Comparison of ENCODE assay signal across 19 cellular contexts in the genomic region with DNA sequence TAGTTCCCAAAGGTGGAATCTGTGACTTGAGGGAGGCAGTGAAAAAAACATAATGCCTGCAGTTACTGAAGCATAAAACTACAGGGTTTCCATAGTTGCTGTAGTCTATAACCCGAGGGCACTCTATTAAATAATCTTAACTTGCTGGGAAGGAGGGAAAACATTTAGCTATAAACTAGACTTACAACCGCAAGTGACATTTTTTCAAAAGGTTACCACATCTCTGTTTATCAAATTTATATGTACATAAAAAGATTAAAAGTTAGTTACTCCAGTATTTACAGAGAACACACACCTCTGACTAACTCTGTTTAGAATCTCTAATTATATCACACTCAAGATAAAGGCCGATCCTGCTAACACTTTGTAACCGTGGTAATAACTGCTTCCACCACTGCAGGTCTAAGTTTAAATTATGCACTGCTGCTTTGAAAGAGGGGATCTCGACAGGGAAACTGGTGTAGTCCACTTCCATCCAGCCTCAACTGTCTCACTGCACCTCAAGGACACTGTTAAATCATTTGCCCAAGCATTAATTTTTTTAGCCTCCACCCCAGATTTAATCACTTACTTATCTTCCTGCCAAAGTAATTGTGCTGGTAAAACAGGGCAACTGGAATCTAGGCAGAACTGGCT. TPM values are rescaled to one million over a fixed set of nuclear protein-coding genes. Genes with fewer than 3 reads are reported as not detected.
DNase-seq lines count a peak whose midpoint lies in the region; ATAC-seq and TF ChIP-seq lines count a peak whose summit lies in the region.
"Had no signal": no experiment of that assay in that cellular context is flagged by ENCODE, and none has a peak within 500 bp of the region (broad histone marks: within the 10 kb centered on the region; RNA-seq: fewer than 3 reads in every experiment).

No MANE protein-coding gene starts in this region.

- CTCF ChIA-PET in HEK293 (lab: Yijun Ruan, JAX): no interaction called here

- H3K9ac ChIP-seq in OCI-LY1 (ENCODE audit: low read length) (no peak overlapping the region), parathyroid adenoma (no peak overlapping the region)

- H2AFZ ChIP-seq in OCI-LY1 (ENCODE audit: low read length) (peak overlapping the region; percentile 3; the same call in 1 of the 2 replicates), hepatocyte (no peak overlapping the region), parathyroid adenoma (no peak overlapping the region)

- POLR2A ChIA-PET in HEK293 (lab: Yijun Ruan, JAX): no interaction called here

- WGBS in hepatocyte (ENCODE audit: low lambda C conversion rate, missing lambda C conversion rate): 29% methylated on average over 5 of the region's 5 CpGs

- H3K9me3 ChIP-seq in HEK293 (ENCODE audit: control insufficient read depth, insufficient read depth, low read depth, low read length) (no peaks in the 10 kb centered on the region), OCI-LY1 (ENCODE audit: low read length) (no peaks in the 10 kb centered on the region), hepatocyte (ENCODE audit: low read depth) (no peaks in the 10 kb centered on the region), parathyroid adenoma (ENCODE audit: control insufficient read depth, low read length) (no peaks in the 10 kb centered on the region)
- H3K9me3 ChIP-seq: BE2C, gastrocnemius medialis, tibial nerve had no signal

- no peak for ATAC-seq in HG02981 (IDR thresholded peaks at IDR 0.05; ENCODE audit: unreplicated experiment)
- ATAC-seq in GM19351 (IDR thresholded peaks at IDR 0.05; ENCODE audit: unreplicated experiment): no peak
- no peak for ATAC-seq in GM21825 (IDR thresholded peaks at IDR 0.05; ENCODE audit: unreplicated experiment)
- ATAC-seq: gastrocnemius medialis; left ventricle myocardium superior; stimulated activated memory B cell treated with anti-CD40 and anti-IgM and Interleukin-4, amounts not matched to agents 10 μg/mL and 1 μg/mL and 100 μg/mL, for 72 hours had no signal

- H3K4me3 ChIP-seq in HEK293 (ENCODE audit: low read depth, low read length): no peak overlapping the region
- H3K4me3 ChIP-seq in OCI-LY1 (ENCODE audit: low read depth, low read length, poor library complexity, severe bottlenecking): no peak overlapping the region
- H3K4me3 ChIP-seq in hepatocyte: no peak overlapping the region
- peak overlapping the region; percentile 15 for H3K4me3 ChIP-seq in parathyroid adenoma (ENCODE audit: low read depth, low read length)
- H3K4me3 ChIP-seq: coronary artery, gastrocnemius medialis, tibial nerve had no signal

- no peak for TF ChIP-seq CTCF in HEK293 (tag by site-specific recombination; IDR thresholded peaks at IDR 0.05)
- no peak for TF ChIP-seq CTCF in OCI-LY1 (IDR thresholded peaks at IDR 0.05; ENCODE audit: low read length)
- no peak for TF ChIP-seq CTCF in hepatocyte (IDR thresholded peaks at IDR 0.05; ENCODE audit: poor library complexity)
- no peak for TF ChIP-seq CTCF in parathyroid adenoma (IDR thresholded peaks at IDR 0.05)

- no peaks in the 10 kb centered on the region for H3F3A ChIP-seq in OCI-LY1 (ENCODE audit: insufficient read depth, low read length)

- H3K9me2 ChIP-seq in OCI-LY1 (ENCODE audit: low read depth, low read length): no peaks in the 10 kb centered on the region
- no peaks in the 10 kb centered on the region for H3K9me2 ChIP-seq in hepatocyte (replicated peaks; ENCODE audit: insufficient read depth)

- no peaks in the 10 kb centered on the region for H3K27me3 ChIP-seq in OCI-LY1 (ENCODE audit: insufficient read depth, low read length)
- no peaks in the 10 kb centered on the region for H3K27me3 ChIP-seq in hepatocyte
- H3K27me3 ChIP-seq in parathyroid adenoma (ENCODE audit: control insufficient read depth, insufficient read depth, low read length): no peaks in the 10 kb centered on the region
- H3K27me3 ChIP-seq: BE2C, gastrocnemius medialis, tibial nerve had no signal

- peak; percentile 39 for DNase-seq in hepatocyte (ENCODE audit: low spot score)
- DNase-seq: activated CD4-positive, alpha-beta T cell treated with anti-CD3 and anti-CD28 coated beads, Interleukin-2, amount 10 ng/mL, durations not matched to agents 24 days and 14 days; activated naive CD4-positive, alpha-beta T cell treated with anti-CD3 and anti-CD28 coated beads, Interleukin-2, amount 10 ng/mL, durations not matched to agents 7 days and 5 days; BE2C; gastrocnemius medialis; HCEC 1CT; left ventricle myocardium superior; NCI-H146 had no signal

- H3K27ac ChIP-seq in HEK293 (ENCODE audit: extremely low read depth, low read depth, low read length) (peak overlapping the region; percentile 67), OCI-LY1 (ENCODE audit: low read depth, low read length, poor library complexity, severe bottlenecking) (no peak overlapping the region), hepatocyte (peak overlapping the region; percentile 48), parathyroid adenoma (peak overlapping the region; percentile 50)
- H3K27ac ChIP-seq: coronary artery, gastrocnemius medialis had no signal

- H3K4me2 ChIP-seq in OCI-LY1 (ENCODE audit: low read length) (no peak overlapping the region), hepatocyte (peak overlapping the region; percentile 0), parathyroid adenoma (ENCODE audit: low read length) (peak overlapping the region; percentile 51)

- H3K36me3 ChIP-seq in HEK293 (ENCODE audit: control insufficient read depth in 2 of 2, insufficient read depth in 1 of 2, low read length in 2 of 2): no peaks in the 10 kb centered on the region
- no peaks in the 10 kb centered on the region for H3K36me3 ChIP-seq in OCI-LY1 (ENCODE audit: insufficient read depth, low read length)
- no peaks in the 10 kb centered on the region for H3K36me3 ChIP-seq in hepatocyte (replicated peaks; ENCODE audit: insufficient read depth, low read depth)
- H3K36me3 ChIP-seq in parathyroid adenoma (ENCODE audit: control insufficient read depth, insufficient read depth, low read length): no peaks in the 10 kb centered on the region
- H3K36me3 ChIP-seq: BE2C, gastrocnemius medialis, tibial nerve had no signal

- H3K79me2 ChIP-seq in OCI-LY1 (ENCODE audit: insufficient read depth, low read length) (no peaks in the 10 kb centered on the region), hepatocyte (peaks cover 3% of the 10 kb centered on the region), parathyroid adenoma (peaks cover 48% of the 10 kb centered on the region)

- H4K20me1 ChIP-seq in OCI-LY1 (ENCODE audit: insufficient read depth, low read length) (no peaks in the 10 kb centered on the region), hepatocyte (ENCODE audit: insufficient read depth, poor library complexity, severe bottlenecking) (no peaks in the 10 kb centered on the region)

- peaks cover 14% of the 10 kb centered on the region for H3K4me1 ChIP-seq in HEK293 (ENCODE audit: control insufficient read depth, insufficient read depth, low read length)
- peaks cover 9% of the 10 kb centered on the region for H3K4me1 ChIP-seq in OCI-LY1 (ENCODE audit: insufficient read depth, low read length, severe bottlenecking)
- H3K4me1 ChIP-seq in hepatocyte (ENCODE audit: insufficient read depth): peaks cover 14% of the 10 kb centered on the region
- H3K4me1 ChIP-seq in parathyroid adenoma: peaks cover 40% of the 10 kb centered on the region
- H3K4me1 ChIP-seq: BE2C, gastrocnemius medialis had no signal

TF ChIP-seq in HEK293, 187 proteins besides CTCF, POLR2A, EP300 and RAD21 (continues in another document):
- TF ChIP-seq, protein P1, sequence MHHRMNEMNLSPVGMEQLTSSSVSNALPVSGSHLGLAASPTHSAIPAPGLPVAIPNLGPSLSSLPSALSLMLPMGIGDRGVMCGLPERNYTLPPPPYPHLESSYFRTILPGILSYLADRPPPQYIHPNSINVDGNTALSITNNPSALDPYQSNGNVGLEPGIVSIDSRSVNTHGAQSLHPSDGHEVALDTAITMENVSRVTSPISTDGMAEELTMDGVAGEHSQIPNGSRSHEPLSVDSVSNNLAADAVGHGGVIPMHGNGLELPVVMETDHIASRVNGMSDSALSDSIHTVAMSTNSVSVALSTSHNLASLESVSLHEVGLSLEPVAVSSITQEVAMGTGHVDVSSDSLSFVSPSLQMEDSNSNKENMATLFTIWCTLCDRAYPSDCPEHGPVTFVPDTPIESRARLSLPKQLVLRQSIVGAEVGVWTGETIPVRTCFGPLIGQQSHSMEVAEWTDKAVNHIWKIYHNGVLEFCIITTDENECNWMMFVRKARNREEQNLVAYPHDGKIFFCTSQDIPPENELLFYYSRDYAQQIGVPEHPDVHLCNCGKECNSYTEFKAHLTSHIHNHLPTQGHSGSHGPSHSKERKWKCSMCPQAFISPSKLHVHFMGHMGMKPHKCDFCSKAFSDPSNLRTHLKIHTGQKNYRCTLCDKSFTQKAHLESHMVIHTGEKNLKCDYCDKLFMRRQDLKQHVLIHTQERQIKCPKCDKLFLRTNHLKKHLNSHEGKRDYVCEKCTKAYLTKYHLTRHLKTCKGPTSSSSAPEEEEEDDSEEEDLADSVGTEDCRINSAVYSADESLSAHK (tag by site-specific recombination; IDR thresholded peaks at IDR 0.05): peak; percentile 59; the same call in 1 of the 2 replicates
- TF ChIP-seq ZNF16 (tag by site-specific recombination; IDR thresholded peaks at IDR 0.05; ENCODE audit: low read depth) (no peak), HOXC10 (CRISPR knock-in tag; IDR thresholded peaks at IDR 0.05) (no peak), ZNF791 (tag by site-specific recombination; IDR thresholded peaks at IDR 0.05) (no peak), ZNF155 (tag by site-specific recombination; IDR thresholded peaks at IDR 0.05) (no peak), ZNF843 (tag by site-specific recombination; IDR thresholded peaks at IDR 0.05) (peak; percentile 88), FEZF1 (tag by site-specific recombination; IDR thresholded peaks at IDR 0.05) (peak; percentile 79)
- TF ChIP-seq, protein P2, sequence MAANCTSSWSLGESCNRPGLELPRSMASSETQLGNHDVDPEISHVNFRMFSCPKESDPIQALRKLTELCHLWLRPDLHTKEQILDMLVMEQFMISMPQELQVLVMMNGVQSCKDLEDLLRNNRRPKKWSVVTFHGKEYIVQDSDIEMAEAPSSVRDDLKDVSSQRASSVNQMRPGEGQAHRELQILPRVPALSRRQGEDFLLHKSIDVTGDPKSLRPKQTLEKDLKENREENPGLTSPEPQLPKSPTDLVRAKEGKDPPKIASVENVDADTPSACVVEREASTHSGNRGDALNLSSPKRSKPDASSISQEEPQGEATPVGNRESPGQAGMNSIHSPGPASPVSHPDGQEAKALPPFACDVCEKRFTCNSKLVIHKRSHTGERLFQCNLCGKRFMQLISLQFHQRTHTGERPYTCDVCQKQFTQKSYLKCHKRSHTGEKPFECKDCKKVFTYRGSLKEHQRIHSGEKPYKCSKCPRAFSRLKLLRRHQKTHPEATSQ (tag by site-specific recombination; IDR thresholded peaks at IDR 0.05): no peak

RNA-seq across cellular contexts. Expression of a gene that starts 14.6 kb away (rescaled TPM):
- 40.6 and 46.9 TPM in 2 replicates for total RNA-seq in hepatocyte
- polyA plus RNA-seq in hepatocyte: 2.7 and 3.5 TPM in 2 replicates
- total RNA-seq: activated CD4-positive, alpha-beta T cell treated with anti-CD3 and anti-CD28 coated beads, Interleukin-2, amount 10 ng/mL, durations not matched to agents 24 days and 14 days; left ventricle myocardium superior; LHCN-M2; NCI-H460 had no signal
